19 cellular contexts compared by ENCODE assay signal in genomic region chr1:179441456-179441855, GRCh38.
DNase-seq lines count a peak whose midpoint lies in the region; ATAC-seq and TF ChIP-seq lines count a peak whose summit lies in the region.
"Had no signal": no experiment of that assay in that cellular context is flagged by ENCODE, and none has a peak within 500 bp of the region (broad histone marks: within the 10 kb centered on the region; RNA-seq: fewer than 3 reads in every experiment).

No MANE protein-coding gene starts in this region.

- H3K27me3 Mint-ChIP-seq in glutamatergic neuron (ENCODE audit: unreplicated experiment) (peaks cover 2% of the 10 kb centered on the region), nephron (ENCODE audit: low read depth) (no peaks in the 10 kb centered on the region)

- DNase-seq in glutamatergic neuron = no peak
- DNase-seq: CD8-positive, alpha-beta T cell; DMS79; H7; HFFc6; Karpas-422; NCI-H1417 treated with DMSO at 0.1 percent for 48 hours; NCI-H187 treated with DMSO at 0.1 percent for 48 hours; SHP77; SK-N-SH had no signal

- H3K27ac ChIP-seq in C4-2B = no peak overlapping the region
- H3K27ac ChIP-seq: A549, BLaER1 had no signal

- 0 out of 2 replicates have a peak, but pooled peaks have one; percentile 6 for TF ChIP-seq RAD21 in Ishikawa (IDR thresholded peaks at IDR 0.05; ENCODE audit: low read depth)

- H3K4me1 Mint-ChIP-seq in glutamatergic neuron (ENCODE audit: low read depth, unreplicated experiment) = no peaks in the 10 kb centered on the region
- no peaks in the 10 kb centered on the region for H3K4me1 Mint-ChIP-seq in nephron

- ATAC-seq in HG02870 (IDR thresholded peaks at IDR 0.05; ENCODE audit: unreplicated experiment) = no peak
- no peak for ATAC-seq in GM21737 (IDR thresholded peaks at IDR 0.05; ENCODE audit: unreplicated experiment)
- ATAC-seq in HG02759 (IDR thresholded peaks at IDR 0.05; ENCODE audit: unreplicated experiment) = no peak
- ATAC-seq in GM21367 (IDR thresholded peaks at IDR 0.05; ENCODE audit: unreplicated experiment) = no peak
- ATAC-seq: A549; CD8-positive, alpha-beta T cell had no signal

- no peak for TF ChIP-seq EP300 in Ishikawa (IDR thresholded peaks at IDR 0.05; ENCODE audit: borderline replicate concordance)

- H3K27ac Mint-ChIP-seq in glutamatergic neuron (ENCODE audit: unreplicated experiment) (peak overlapping the region; percentile 71), nephron (peak overlapping the region in 2 of 3 experiments; percentile 21 to 41)
- H3K27ac Mint-ChIP-seq: CD8-positive, alpha-beta T cell; HFFc6 had no signal

- no peaks in the 10 kb centered on the region for H3K9me3 Mint-ChIP-seq in glutamatergic neuron (ENCODE audit: unreplicated experiment)
- peaks cover 6% of the 10 kb centered on the region for H3K9me3 Mint-ChIP-seq in nephron
- H3K9me3 Mint-ChIP-seq: CD8-positive, alpha-beta T cell; HFFc6 had no signal

- H3K36me3 Mint-ChIP-seq in glutamatergic neuron (ENCODE audit: unreplicated experiment) (no peaks in the 10 kb centered on the region), nephron (ENCODE audit: low read depth) (no peaks in the 10 kb centered on the region)
- H3K36me3 Mint-ChIP-seq: CD8-positive, alpha-beta T cell had no signal

- H3K4me3 Mint-ChIP-seq in glutamatergic neuron (ENCODE audit: unreplicated experiment) (no peak overlapping the region), nephron (no peak overlapping the region)
- H3K4me3 Mint-ChIP-seq: CD8-positive, alpha-beta T cell; HFFc6 had no signal

- TF ChIP-seq CTCF in C4-2B (conservative IDR thresholded peaks at IDR 0.05) (0 out of 2 replicates have a peak, but pooled peaks have one; percentile 7), glutamatergic neuron (IDR thresholded peaks at IDR 0.05; ENCODE audit: partially characterized antibody, unreplicated experiment) (no peak), nephron (IDR thresholded peaks at IDR 0.05; ENCODE audit: unreplicated experiment in 3 of 3) (no peak)

TF ChIP-seq in Ishikawa, 13 proteins besides CTCF, POLR2A, EP300 and RAD21:
- TF ChIP-seq FOXM1 (IDR thresholded peaks at IDR 0.05; ENCODE audit: borderline replicate concordance, low read depth) = no peak
- TF ChIP-seq, protein P1, sequence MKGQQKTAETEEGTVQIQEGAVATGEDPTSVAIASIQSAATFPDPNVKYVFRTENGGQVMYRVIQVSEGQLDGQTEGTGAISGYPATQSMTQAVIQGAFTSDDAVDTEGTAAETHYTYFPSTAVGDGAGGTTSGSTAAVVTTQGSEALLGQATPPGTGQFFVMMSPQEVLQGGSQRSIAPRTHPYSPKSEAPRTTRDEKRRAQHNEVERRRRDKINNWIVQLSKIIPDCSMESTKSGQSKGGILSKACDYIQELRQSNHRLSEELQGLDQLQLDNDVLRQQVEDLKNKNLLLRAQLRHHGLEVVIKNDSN (IDR thresholded peaks at IDR 0.05) = no peak
- no peak for TF ChIP-seq YY1 (IDR thresholded peaks at IDR 0.05; ENCODE audit: low read depth)
- no peak for TF ChIP-seq TAF1 (IDR thresholded peaks at IDR 0.05; ENCODE audit: low read depth)
- no peak for TF ChIP-seq NFIC (IDR thresholded peaks at IDR 0.05)
- TF ChIP-seq, protein P2, sequence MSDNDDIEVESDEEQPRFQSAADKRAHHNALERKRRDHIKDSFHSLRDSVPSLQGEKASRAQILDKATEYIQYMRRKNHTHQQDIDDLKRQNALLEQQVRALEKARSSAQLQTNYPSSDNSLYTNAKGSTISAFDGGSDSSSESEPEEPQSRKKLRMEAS (IDR thresholded peaks at IDR 0.05) = no peak
- no peak for TF ChIP-seq EGR1 (IDR thresholded peaks at IDR 0.05)
- no peak for TF ChIP-seq CREB1 (IDR thresholded peaks at IDR 0.05; ENCODE audit: low read depth)
- TF ChIP-seq TEAD4 (IDR thresholded peaks at IDR 0.05) = no peak
- TF ChIP-seq TCF12 (IDR thresholded peaks at IDR 0.05; ENCODE audit: low read depth) = no peak
- no peak for TF ChIP-seq ZBTB7A (IDR thresholded peaks at IDR 0.05; ENCODE audit: low read depth)
- TF ChIP-seq CEBPB (IDR thresholded peaks at IDR 0.05) = no peak
- TF ChIP-seq, protein P3, sequence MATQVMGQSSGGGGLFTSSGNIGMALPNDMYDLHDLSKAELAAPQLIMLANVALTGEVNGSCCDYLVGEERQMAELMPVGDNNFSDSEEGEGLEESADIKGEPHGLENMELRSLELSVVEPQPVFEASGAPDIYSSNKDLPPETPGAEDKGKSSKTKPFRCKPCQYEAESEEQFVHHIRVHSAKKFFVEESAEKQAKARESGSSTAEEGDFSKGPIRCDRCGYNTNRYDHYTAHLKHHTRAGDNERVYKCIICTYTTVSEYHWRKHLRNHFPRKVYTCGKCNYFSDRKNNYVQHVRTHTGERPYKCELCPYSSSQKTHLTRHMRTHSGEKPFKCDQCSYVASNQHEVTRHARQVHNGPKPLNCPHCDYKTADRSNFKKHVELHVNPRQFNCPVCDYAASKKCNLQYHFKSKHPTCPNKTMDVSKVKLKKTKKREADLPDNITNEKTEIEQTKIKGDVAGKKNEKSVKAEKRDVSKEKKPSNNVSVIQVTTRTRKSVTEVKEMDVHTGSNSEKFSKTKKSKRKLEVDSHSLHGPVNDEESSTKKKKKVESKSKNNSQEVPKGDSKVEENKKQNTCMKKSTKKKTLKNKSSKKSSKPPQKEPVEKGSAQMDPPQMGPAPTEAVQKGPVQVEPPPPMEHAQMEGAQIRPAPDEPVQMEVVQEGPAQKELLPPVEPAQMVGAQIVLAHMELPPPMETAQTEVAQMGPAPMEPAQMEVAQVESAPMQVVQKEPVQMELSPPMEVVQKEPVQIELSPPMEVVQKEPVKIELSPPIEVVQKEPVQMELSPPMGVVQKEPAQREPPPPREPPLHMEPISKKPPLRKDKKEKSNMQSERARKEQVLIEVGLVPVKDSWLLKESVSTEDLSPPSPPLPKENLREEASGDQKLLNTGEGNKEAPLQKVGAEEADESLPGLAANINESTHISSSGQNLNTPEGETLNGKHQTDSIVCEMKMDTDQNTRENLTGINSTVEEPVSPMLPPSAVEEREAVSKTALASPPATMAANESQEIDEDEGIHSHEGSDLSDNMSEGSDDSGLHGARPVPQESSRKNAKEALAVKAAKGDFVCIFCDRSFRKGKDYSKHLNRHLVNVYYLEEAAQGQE (IDR thresholded peaks at IDR 0.05; ENCODE audit: low read depth) = no peak
